7 cellular contexts compared by ENCODE assay signal in genomic region chr6:26097268-26097875, GRCh38. TPM values are rescaled to one million over a fixed set of nuclear protein-coding genes. Genes with fewer than 3 reads are reported as not detected.
DNase-seq lines count a peak whose midpoint lies in the region; ATAC-seq and TF ChIP-seq lines count a peak whose summit lies in the region.

No MANE protein-coding gene starts in this region.

- intact Hi-C loops in left ventricle myocardium superior (cut with micrococcal nuclease) (no loop called here), sciatic nerve (cut with DNase I) (loop anchor here (5.0 kb wide), 1 partner anchor 35 kb away; no protein-coding TSS in a partner anchor)

- no peak overlapping the region for H3K9ac ChIP-seq in adipocyte (ENCODE audit: low read length)

- peaks cover 0 to 3% of the 10 kb centered on the region in 2 donors for H3K27me3 Mint-ChIP-seq in T-cell

- H3K27me3 ChIP-seq in adipocyte (replicated peaks; ENCODE audit: control insufficient read depth, insufficient read depth, low read length) = no peaks in the 10 kb centered on the region

- TF ChIP-seq CTCF in GM12873 (IDR thresholded peaks at IDR 0.05; ENCODE audit: insufficient read depth, low read depth, low read length, missing control alignments) = peak; percentile 62

- DNase-seq in MV-4-11 (lab: John Stamatoyannopoulos, UW) (peak; percentile 22), T-cell (peak in 33 of 34 experiments; percentile 26 to 71 (median 54)), adipocyte (ENCODE audit: low read depth) (peak; percentile 87), left ventricle myocardium superior (no peak), sciatic nerve (ENCODE audit: low spot score) (peak; percentile 75), HuH-7.5 (ENCODE audit: low spot score) (no peak)

- H3K36me3 Mint-ChIP-seq in T-cell = no peaks in the 10 kb centered on the region

- H3K27ac Mint-ChIP-seq in T-cell = no peak overlapping the region

- peaks cover 14% of the 10 kb centered on the region for H3K36me3 ChIP-seq in adipocyte (ENCODE audit: control insufficient read depth, insufficient read depth, low read length, severe bottlenecking)

- POLR2A ChIA-PET in T-cell (lab: Charles Lee) = interaction anchor here (0.6 to 2.4 kb wide), 7 partner anchors 11 to 460 kb away, joined by 3 to 7 read pairs (median 5); partner anchors contain the start of gene HFE (in 1 of the 2)

- no peaks in the 10 kb centered on the region for H3K4me1 ChIP-seq in adipocyte (ENCODE audit: control insufficient read depth, insufficient read depth, low read length)

- H3K4me3 Mint-ChIP-seq in T-cell = no peak overlapping the region

- ATAC-seq in T-cell (replicated peaks in 1 of 4) (peak; percentile 78 to 84 (median 82)), left ventricle myocardium superior (peak; percentile 82), sciatic nerve (peak; percentile 85)

- no peaks in the 10 kb centered on the region for H3K9me3 ChIP-seq in adipocyte (ENCODE audit: control insufficient read depth, low read length)

- peaks cover 4 to 7% (median 6%) of the 10 kb centered on the region in 3 donors for H3K4me1 Mint-ChIP-seq in T-cell

- H3K9me3 Mint-ChIP-seq in T-cell = no peaks in the 10 kb centered on the region

- CTCF ChIA-PET in T-cell (lab: Charles Lee) = interaction anchor here (0.6 to 4.7 kb wide), 32 partner anchors 9 to 1796 kb away, joined by 3 to 71 read pairs (median 5); partner anchors contain the start of gene HFE (in 1 of the 2)

- no peak overlapping the region for H3K4me3 ChIP-seq in adipocyte (ENCODE audit: low read length)

RNA-seq across cellular contexts. Expression of gene HFE, which starts 10.1 kb away (rescaled TPM):
- total RNA-seq in T-cell (1 to 10 TPM; 1.0 to 2.4 (median 1.8) TPM), left ventricle myocardium superior (4.5 TPM), sciatic nerve (13.9 TPM)

Comparison
In these comparisons a context has a peak if more than half of its experiments do, and no peak if none do; other contexts are left out.
1. DNase-seq: peak in MV-4-11 (single experiment), T-cell (33 of 34), adipocyte (single experiment) and sciatic nerve (single experiment); none in left ventricle myocardium superior (single experiment) and HuH-7.5 (single experiment).
2. Peak in every context shown above with its lines, with median percentiles within 50 percentile points of each other: ATAC-seq.